Comparison of ENCODE assay signal across 8 cellular contexts in genomic region chr20:1467082-1467354, GRCh38. TPM values are rescaled to one million over a fixed set of nuclear protein-coding genes. Genes with fewer than 3 reads are reported as not detected.
DNase-seq lines count a peak whose midpoint lies in the region; ATAC-seq and TF ChIP-seq lines count a peak whose summit lies in the region.

No MANE protein-coding gene starts in this region.

- no peak overlapping the region for H3K4me3 ChIP-seq in HEK293 (ENCODE audit: low read depth, low read length)
- peak overlapping the region; percentile 2; the same call in 1 of the 2 replicates for H3K4me3 ChIP-seq in iPS-18c (ENCODE audit: insufficient read depth, low read depth, low read length)

- no peaks in the 10 kb centered on the region for H3K9me3 ChIP-seq in HEK293 (ENCODE audit: control insufficient read depth, insufficient read depth, low read depth, low read length)
- H3K9me3 ChIP-seq in T-helper 17 cell (ENCODE audit: control insufficient read depth, low read length, poor library complexity, severe bottlenecking): no peaks in the 10 kb centered on the region
- H3K9me3 ChIP-seq in iPS-18c (ENCODE audit: control insufficient read depth, insufficient read depth, low read length): no peaks in the 10 kb centered on the region

- CTCF ChIA-PET in HEK293 (lab: Yijun Ruan, JAX): interaction anchor here (0.7 to 5.0 kb wide), 22 partner anchors 9 to 310 kb away, joined by 3 to 60 read pairs (median 4); no protein-coding TSS in a partner anchor

- H3K4me3 Mint-ChIP-seq in T-helper 17 cell: peak overlapping the region; percentile 86
- peak overlapping the region; percentile 77 for H3K4me3 Mint-ChIP-seq in stimulated activated effector memory CD8-positive, alpha-beta T cell treated with anti-CD3 and anti-CD28 coated beads, Interleukin-12 subunit alpha, Interleukin-12 subunit beta, amount 100 ng/mL, for 72 hours

- no peaks in the 10 kb centered on the region for H3K36me3 Mint-ChIP-seq in T-helper 17 cell (ENCODE audit: low read depth)
- peaks cover 34% of the 10 kb centered on the region for H3K36me3 Mint-ChIP-seq in stimulated activated effector memory CD8-positive, alpha-beta T cell treated with anti-CD3 and anti-CD28 coated beads, Interleukin-12 subunit alpha, Interleukin-12 subunit beta, amount 100 ng/mL, for 72 hours

- DNase-seq in T-helper 17 cell (no peak), SHP77 treated with DMSO at 0.1 percent for 48 hours (lab: John Stamatoyannopoulos, UW) (no peak), midbrain (lab: John Stamatoyannopoulos, UW) (no peak)
- DNase-seq in stimulated activated effector memory CD8-positive, alpha-beta T cell treated with anti-CD3 and anti-CD28 coated beads, Interleukin-12 subunit alpha, Interleukin-12 subunit beta, amount 100 ng/mL, for 72 hours (ENCODE audit: low spot score in 2 of 2): no peak

- H3K27me3 Mint-ChIP-seq in T-helper 17 cell: peaks cover 12% of the 10 kb centered on the region

- POLR2A ChIA-PET in HEK293 (lab: Yijun Ruan, JAX): interaction anchor here (0.6 to 1.0 kb wide), 2 partner anchors 154 to 201 kb away, joined by 3 read pairs; partner anchors contain the start of gene SNPH

- H3K36me3 ChIP-seq in HEK293 (ENCODE audit: control insufficient read depth in 2 of 2, insufficient read depth in 1 of 2, low read length in 2 of 2): peaks cover 12 to 32% of the 10 kb centered on the region in 2 experiments

- TF ChIP-seq CTCF in HEK293 (tag by site-specific recombination; IDR thresholded peaks at IDR 0.05): no peak

- H3K4me1 ChIP-seq in HEK293 (ENCODE audit: control insufficient read depth, insufficient read depth, low read length): peaks cover 8% of the 10 kb centered on the region

- peaks cover 34% of the 10 kb centered on the region for H3K4me1 Mint-ChIP-seq in T-helper 17 cell
- H3K4me1 Mint-ChIP-seq in stimulated activated effector memory CD8-positive, alpha-beta T cell treated with anti-CD3 and anti-CD28 coated beads, Interleukin-12 subunit alpha, Interleukin-12 subunit beta, amount 100 ng/mL, for 72 hours: peaks cover 47% of the 10 kb centered on the region

- no peak overlapping the region for H3K27ac ChIP-seq in HEK293 (ENCODE audit: extremely low read depth, low read depth, low read length)

- H3K27ac Mint-ChIP-seq in T-helper 17 cell: peak overlapping the region; percentile 75
- peak overlapping the region; percentile 3 for H3K27ac Mint-ChIP-seq in stimulated activated effector memory CD8-positive, alpha-beta T cell treated with anti-CD3 and anti-CD28 coated beads, Interleukin-12 subunit alpha, Interleukin-12 subunit beta, amount 100 ng/mL, for 72 hours

- no peaks in the 10 kb centered on the region for H3K9me3 Mint-ChIP-seq in stimulated activated effector memory CD8-positive, alpha-beta T cell treated with anti-CD3 and anti-CD28 coated beads, Interleukin-12 subunit alpha, Interleukin-12 subunit beta, amount 100 ng/mL, for 72 hours

- ATAC-seq in T-helper 17 cell: no peak
- no peak for ATAC-seq in stimulated activated effector memory CD8-positive, alpha-beta T cell treated with anti-CD3 and anti-CD28 coated beads, Interleukin-12 subunit alpha, Interleukin-12 subunit beta, amount 100 ng/mL, for 72 hours
- ATAC-seq in HG02973 (IDR thresholded peaks at IDR 0.05; ENCODE audit: unreplicated experiment): no peak
- no peak for ATAC-seq in HG03432 (IDR thresholded peaks at IDR 0.05; ENCODE audit: unreplicated experiment)

TF ChIP-seq in HEK293, 187 proteins besides CTCF, POLR2A, EP300 and RAD21:
- TF ChIP-seq ZNF610 (tag by site-specific recombination; IDR thresholded peaks at IDR 0.05; ENCODE audit: borderline replicate concordance) (no peak), SCRT2 (tag by site-specific recombination; IDR thresholded peaks at IDR 0.05) (peak; percentile 50; the same call in 1 of the 2 replicates)

RNA-seq across cellular contexts. Expression of gene NSFL1C, which starts 0.4 kb away (rescaled TPM):
- 10 to 100 TPM; 57.7 to 63.1 TPM for total RNA-seq in T-helper 17 cell

RNA-seq across cellular contexts. Expression of gene SIRPB2, which starts 24.2 kb away (rescaled TPM):
- total RNA-seq in T-helper 17 cell: 1 to 10 TPM in 1 of 2 donors, under 1 TPM in 1; 0.78 to 1.8 TPM
